In genomic region chr11:120694706-120695105, GRCh38 we compare ENCODE assay signal across 18 cellular contexts.
A peak's percentile ranks its signal among the peaks of the same experiment; 100 is the strongest.
DNase-seq lines count a peak whose midpoint lies in the region; TF ChIP-seq lines count a peak whose summit lies in the region.
"Had no signal": no experiment of that assay in that cellular context is flagged by ENCODE, and none has a peak within 500 bp of the region (broad histone marks: within the 10 kb centered on the region; RNA-seq: fewer than 3 reads in every experiment).

No MANE protein-coding gene starts in this region.

- H3K27ac ChIP-seq in BLaER1 treated with 17β-estradiol and CSF1 and Interleukin-3, amounts not matched to agents 10 nM and 100 nM = no peak overlapping the region
- no peak overlapping the region for H3K27ac ChIP-seq in smooth muscle cell (ENCODE audit: low read depth)
- H3K27ac ChIP-seq: KMS-11, PC-9, SJCRH30 had no signal

- H3K27me3 ChIP-seq in BLaER1 treated with 17β-estradiol and CSF1 and Interleukin-3, amounts not matched to agents 10 nM and 100 nM = peaks cover 0 to 15% (median 0%) of the 10 kb centered on the region in 11 experiments; a peak in 6 of 22 replicates
- peaks cover 18% of the 10 kb centered on the region for H3K27me3 ChIP-seq in smooth muscle cell (ENCODE audit: low read depth)
- H3K27me3 ChIP-seq: MG63, SJCRH30 had no signal

- no peaks in the 10 kb centered on the region for H3K79me2 ChIP-seq in smooth muscle cell (ENCODE audit: low read depth)

- no peak overlapping the region for H3K9ac ChIP-seq in BLaER1 treated with 17β-estradiol and CSF1 and Interleukin-3, amounts not matched to agents 10 nM and 100 nM
- H3K9ac ChIP-seq in smooth muscle cell (ENCODE audit: low read depth) = no peak overlapping the region
- H3K9ac ChIP-seq: KMS-11 had no signal

- no peaks in the 10 kb centered on the region for H3F3A ChIP-seq in smooth muscle cell (ENCODE audit: low read depth)

- TF ChIP-seq CTCF in smooth muscle cell (IDR thresholded peaks at IDR 0.05; ENCODE audit: borderline replicate concordance, insufficient read depth, poor library complexity, severe bottlenecking) = no peak

- H3K4me3 ChIP-seq in BLaER1 treated with 17β-estradiol and CSF1 and Interleukin-3, amounts not matched to agents 10 nM and 100 nM = no peak overlapping the region
- H3K4me3 ChIP-seq in smooth muscle cell = no peak overlapping the region
- H3K4me3 ChIP-seq: MG63, PC-9, SJCRH30 had no signal

- H3K9me3 ChIP-seq in BLaER1 treated with 17β-estradiol and CSF1 and Interleukin-3, amounts not matched to agents 10 nM and 100 nM (replicated peaks in 1 of 11) = no peaks in the 10 kb centered on the region
- H3K9me3 ChIP-seq in smooth muscle cell (replicated peaks; ENCODE audit: low read depth) = no peaks in the 10 kb centered on the region
- H3K9me3 ChIP-seq: MG63, SJCRH30 had no signal

- H2AFZ ChIP-seq in smooth muscle cell (ENCODE audit: low read depth) = no peak overlapping the region
- H2AFZ ChIP-seq: PC-9 had no signal

- no peaks in the 10 kb centered on the region for H3K36me3 ChIP-seq in BLaER1 treated with 17β-estradiol and CSF1 and Interleukin-3, amounts not matched to agents 10 nM and 100 nM
- no peaks in the 10 kb centered on the region for H3K36me3 ChIP-seq in smooth muscle cell (ENCODE audit: low read depth)
- H3K36me3 ChIP-seq: MG63, SJCRH30 had no signal

- peaks cover 0 to 5% (median 0%) of the 10 kb centered on the region in 11 experiments; a peak in 1 of 22 replicates for H4K20me1 ChIP-seq in BLaER1 treated with 17β-estradiol and CSF1 and Interleukin-3, amounts not matched to agents 10 nM and 100 nM
- no peaks in the 10 kb centered on the region for H4K20me1 ChIP-seq in smooth muscle cell (ENCODE audit: low read depth)

- peak overlapping the region; percentile 6 to 84 (median 62); a peak in 19 of 22 replicates for H3K4me2 ChIP-seq in BLaER1 treated with 17β-estradiol and CSF1 and Interleukin-3, amounts not matched to agents 10 nM and 100 nM
- no peak overlapping the region for H3K4me2 ChIP-seq in smooth muscle cell
- H3K4me2 ChIP-seq: KMS-11, PC-9 had no signal

- DNase-seq in KBM-7 (peak; percentile 13), NOMO-1 (lab: John Stamatoyannopoulos, UW; ENCODE audit: unreplicated experiment in 2 of 2) (peak; percentile 35 to 71), mesenteric fat pad (ENCODE audit: low spot score) (peak; percentile 76), smooth muscle cell (lab: John Stamatoyannopoulos, UW; ENCODE audit: unreplicated experiment) (no peak)
- no peak for DNase-seq in stimulated activated CD4-positive, alpha-beta T cell treated with anti-CD3 and anti-CD28 coated beads, Interleukin-4, amount 100 ng/mL, for 24 hours
- DNase-seq in stimulated activated naive CD4-positive, alpha-beta T cell treated with Interleukin-2 at 50 U/mL for 16 hours (lab: John Stamatoyannopoulos, UW) = no peak
- DNase-seq: CD8-positive, alpha-beta T cell; GDM1; GOT3; MG63; NCI-H1436 treated with DMSO at 0.1 percent for 48 hours; NCI-H2081; NK-92 treated with Interleukin-12 subunit alpha and Interleukin-12 subunit beta, amount 100 ng/mL, for 24 hours; PC-9; SJCRH30; T-helper 2 cell had no signal

- in situ Hi-C loops in KBM-7 (cut with MboI; ENCODE audit: low pct_unique_long_range_greater_than_20kb, low sequenced_read_pairs) = no loop called here

- H3K4me1 ChIP-seq in BLaER1 treated with 17β-estradiol and CSF1 and Interleukin-3, amounts not matched to agents 10 nM and 100 nM = peaks cover 0 to 58% (median 37%) of the 10 kb centered on the region in 10 experiments; a peak in 17 of 20 replicates
- H3K4me1 ChIP-seq in smooth muscle cell (ENCODE audit: low read depth) = no peaks in the 10 kb centered on the region
- H3K4me1 ChIP-seq: SJCRH30 had no signal

- 86% methylated on average over 4 of the region's 4 CpGs for WGBS in smooth muscle cell (ENCODE audit: low lambda C conversion rate)

Comparison
In these comparisons a context has a peak if more than half of its experiments do, and no peak if none do; other contexts are left out.
1. DNase-seq: peak in KBM-7 (single experiment), NOMO-1 (2 of 2) and mesenteric fat pad (single experiment); none in smooth muscle cell (single experiment), stimulated activated CD4-positive, alpha-beta T cell treated with anti-CD3 and anti-CD28 coated beads, Interleukin-4, amount 100 ng/mL, for 24 hours (single experiment) and stimulated activated naive CD4-positive, alpha-beta T cell treated with Interleukin-2 at 50 U/mL for 16 hours (single experiment).